24 cellular contexts compared by ENCODE assay signal in genomic region chr2:39091535-39091934, GRCh38. TPM values are rescaled to one million over a fixed set of nuclear protein-coding genes. Genes with fewer than 3 reads are reported as not detected.
DNase-seq lines count a peak whose midpoint lies in the region; ATAC-seq and TF ChIP-seq lines count a peak whose summit lies in the region.
"Had no signal": no experiment of that assay in that cellular context is flagged by ENCODE, and none has a peak within 500 bp of the region (broad histone marks: within the 10 kb centered on the region; RNA-seq: fewer than 3 reads in every experiment).

No MANE protein-coding gene starts in this region.

- H3K36me3 Mint-ChIP-seq in CD4-positive, CD25-positive, alpha-beta regulatory T cell, result peaks cover 29% of the 10 kb centered on the region
- H3K36me3 Mint-ChIP-seq in H9 (ENCODE audit: insufficient read depth in 1 of 3, low read depth in 3 of 3), result peaks cover 2 to 6% (median 5%) of the 10 kb centered on the region in 3 experiments; a peak in 5 of 7 replicates
- peaks cover 32% of the 10 kb centered on the region for H3K36me3 Mint-ChIP-seq in activated T-helper 1 cell treated with anti-CD3 and anti-CD28 coated beads, Interleukin-12 subunit alpha, Interleukin-12 subunit beta, Interleukin-2, Interleukin-4 antibody, amounts not matched to agents 30 ng/mL and 10 ng/mL and 1 ng/mL, durations not matched to agents 14 hours and 24 hours and 36 hours (ENCODE audit: low read depth)
- peaks cover 4 to 43% (median 26%) of the 10 kb centered on the region in 5 donors for H3K36me3 Mint-ChIP-seq in naive thymus-derived CD4-positive, alpha-beta T cell

- H2BK5ac ChIP-seq in H9 (ENCODE audit: insufficient read length, low read length), result no peak overlapping the region

- no peak overlapping the region for H4K5ac ChIP-seq in H9 (ENCODE audit: insufficient read length, low read depth, low read length)

- no peak overlapping the region for H2AK5ac ChIP-seq in H9 (ENCODE audit: insufficient read length, low read length)

- no CpG with 5 or more reads among the region's 4 CpGs for WGBS in H9 (ENCODE audit: extremely low coverage, insufficient read length, low lambda C conversion rate)
- 91% methylated on average over 4 of the region's 4 CpGs for WGBS in hepatocyte (ENCODE audit: low lambda C conversion rate, missing lambda C conversion rate)

- POLR2A ChIA-PET in naive thymus-derived CD4-positive, alpha-beta T cell (lab: Charles Lee), result no interaction called here

- peak overlapping the region; percentile 8 to 76 (median 30) for H3K27ac Mint-ChIP-seq in CD4-positive, CD25-positive, alpha-beta regulatory T cell
- H3K27ac Mint-ChIP-seq in H9, result peak overlapping the region in 2 of 3 experiments; percentile 0 to 71; a peak in 2 of 7 replicates
- H3K27ac Mint-ChIP-seq in activated T-helper 1 cell treated with anti-CD3 and anti-CD28 coated beads, Interleukin-12 subunit alpha, Interleukin-12 subunit beta, Interleukin-2, Interleukin-4 antibody, amounts not matched to agents 30 ng/mL and 10 ng/mL and 1 ng/mL, durations not matched to agents 14 hours and 24 hours and 36 hours, result peak overlapping the region; percentile 59
- H3K27ac Mint-ChIP-seq in naive thymus-derived CD4-positive, alpha-beta T cell, result peak overlapping the region in 2 of 9 donors; percentile 20 to 24
- H3K27ac Mint-ChIP-seq: activated CD4-positive, alpha-beta memory T cell treated with anti-CD3 and anti-CD28 coated beads for 36 hours; nephron had no signal

- H4K91ac ChIP-seq in H9 (ENCODE audit: insufficient read length, low read depth, low read length), result no peak overlapping the region

- peaks cover 5% of the 10 kb centered on the region for H3K79me1 ChIP-seq in H9 (ENCODE audit: insufficient read depth, low read depth, low read length, poor library complexity, severe bottlenecking)

- no peak overlapping the region for H3K56ac ChIP-seq in H9 (ENCODE audit: insufficient read length, low read depth, low read length)

- H3K79me2 ChIP-seq in H9 (ENCODE audit: insufficient read depth, low read length) (peaks cover 6% of the 10 kb centered on the region; the same call in 1 of the 2 replicates), hepatocyte (peaks cover 100% of the 10 kb centered on the region)

- no peak overlapping the region for H2BK120ac ChIP-seq in H9 (ENCODE audit: low read depth, low read length, poor library complexity, severe bottlenecking)

- no peaks in the 10 kb centered on the region for H3K9me2 ChIP-seq in hepatocyte (replicated peaks; ENCODE audit: insufficient read depth)

- H3K36me3 ChIP-seq in CD4-positive, CD25-positive, alpha-beta regulatory T cell (ENCODE audit: control insufficient read depth, insufficient read depth, low read length), result peaks cover 3% of the 10 kb centered on the region
- no peaks in the 10 kb centered on the region for H3K36me3 ChIP-seq in naive thymus-derived CD4-positive, alpha-beta T cell (ENCODE audit: control insufficient read depth in 2 of 3, insufficient read depth in 3 of 3, low read length in 3 of 3)
- no peaks in the 10 kb centered on the region for H3K36me3 ChIP-seq in hepatocyte (replicated peaks; ENCODE audit: insufficient read depth, low read depth)
- H3K36me3 ChIP-seq: lower lobe of right lung, pancreas, right atrium auricular region, transverse colon had no signal

- intact Hi-C loops in activated T-helper 1 cell treated with anti-CD3 and anti-CD28 coated beads, Interleukin-12 subunit alpha, Interleukin-12 subunit beta, Interleukin-2, Interleukin-4 antibody, amounts not matched to agents 30 ng/mL and 10 ng/mL and 1 ng/mL, durations not matched to agents 14 hours and 24 hours and 36 hours (cut with micrococcal nuclease), result loop anchor here (2.0 to 5.0 kb wide), 2 partner anchors 15 to 36 kb away; no protein-coding TSS in a partner anchor
- intact Hi-C loops in naive thymus-derived CD4-positive, alpha-beta T cell (cut with micrococcal nuclease), result loop anchor here in 1 of 2 donors (5.0 kb wide), 1 partner anchor 34 kb away; no protein-coding TSS in a partner anchor
- intact Hi-C loops in head of caudate nucleus (cut with DNase I), result no loop called here

- no peaks in the 10 kb centered on the region for H3K9me3 Mint-ChIP-seq in CD4-positive, CD25-positive, alpha-beta regulatory T cell
- H3K9me3 Mint-ChIP-seq in H9, result no peaks in the 10 kb centered on the region
- no peaks in the 10 kb centered on the region for H3K9me3 Mint-ChIP-seq in activated T-helper 1 cell treated with anti-CD3 and anti-CD28 coated beads, Interleukin-12 subunit alpha, Interleukin-12 subunit beta, Interleukin-2, Interleukin-4 antibody, amounts not matched to agents 30 ng/mL and 10 ng/mL and 1 ng/mL, durations not matched to agents 14 hours and 24 hours and 36 hours
- H3K9me3 Mint-ChIP-seq in naive thymus-derived CD4-positive, alpha-beta T cell, result no peaks in the 10 kb centered on the region
- H3K9me3 Mint-ChIP-seq: activated CD4-positive, alpha-beta memory T cell treated with anti-CD3 and anti-CD28 coated beads for 36 hours had no signal

- H2AFZ ChIP-seq in H9 (ENCODE audit: low read length) (no peak overlapping the region), hepatocyte (no peak overlapping the region)
- H2AFZ ChIP-seq: PC-9 had no signal

- H2BK15ac ChIP-seq in H9 (ENCODE audit: low read depth, low read length), result no peak overlapping the region

- H4K20me1 ChIP-seq in H9 (ENCODE audit: control insufficient read depth, insufficient read depth, insufficient read length) (no peaks in the 10 kb centered on the region), hepatocyte (ENCODE audit: insufficient read depth, poor library complexity, severe bottlenecking) (peaks cover 67% of the 10 kb centered on the region)

- TF ChIP-seq CTCF in H9 (conservative IDR thresholded peaks at IDR 0.05) (no peak), hepatocyte (IDR thresholded peaks at IDR 0.05; ENCODE audit: poor library complexity) (no peak)

- CTCF ChIA-PET in naive thymus-derived CD4-positive, alpha-beta T cell (lab: Charles Lee), result no interaction called here

- no peak overlapping the region for H3K18ac ChIP-seq in H9 (ENCODE audit: insufficient read length, low read depth, low read length)

- H3K9me3 ChIP-seq in CD4-positive, CD25-positive, alpha-beta regulatory T cell (ENCODE audit: control insufficient read depth in 2 of 2, low read length in 2 of 2), result no peaks in the 10 kb centered on the region
- H3K9me3 ChIP-seq in H9 (ENCODE audit: control insufficient read depth, low read depth, low read length) (no peaks in the 10 kb centered on the region), hepatocyte (ENCODE audit: low read depth) (no peaks in the 10 kb centered on the region)
- H3K9me3 ChIP-seq in naive thymus-derived CD4-positive, alpha-beta T cell (ENCODE audit: control insufficient read depth in 2 of 3, low read length in 3 of 3), result no peaks in the 10 kb centered on the region
- H3K9me3 ChIP-seq: lower lobe of right lung, mucosa of descending colon, pancreas, right atrium auricular region, transverse colon had no signal

- no peaks in the 10 kb centered on the region for H3K27me3 ChIP-seq in CD4-positive, CD25-positive, alpha-beta regulatory T cell (ENCODE audit: control insufficient read depth, insufficient read depth, low read length)
- H3K27me3 ChIP-seq in H9 (ENCODE audit: insufficient read depth, low read length) (no peaks in the 10 kb centered on the region), hepatocyte (no peaks in the 10 kb centered on the region)
- H3K27me3 ChIP-seq in naive thymus-derived CD4-positive, alpha-beta T cell (ENCODE audit: control insufficient read depth in 2 of 2, insufficient read depth in 2 of 2, low read length in 2 of 2), result no peaks in the 10 kb centered on the region
- H3K27me3 ChIP-seq: pancreas, right atrium auricular region, transverse colon had no signal

- H3T11ph ChIP-seq in H9 (ENCODE audit: low read length), result no peak overlapping the region

- no peak overlapping the region for H3K4ac ChIP-seq in H9 (ENCODE audit: low read depth, low read length)

- no peak overlapping the region for H3K4me2 ChIP-seq in H9 (ENCODE audit: insufficient read depth, insufficient read length, low read length)
- no peak overlapping the region for H3K4me2 ChIP-seq in hepatocyte
- H3K4me2 ChIP-seq: PC-9 had no signal

- H4K8ac ChIP-seq in H9 (replicated peaks; ENCODE audit: insufficient read length, low read depth, low read length), result no peak overlapping the region

- H3K23ac ChIP-seq in H9 (ENCODE audit: insufficient read length, low read depth, low read length), result no peak overlapping the region

- peaks cover 17% of the 10 kb centered on the region for H3K4me1 ChIP-seq in CD4-positive, CD25-positive, alpha-beta regulatory T cell (ENCODE audit: control insufficient read depth, insufficient read depth, low read length, poor library complexity, severe bottlenecking)
- no peaks in the 10 kb centered on the region for H3K4me1 ChIP-seq in H9 (ENCODE audit: insufficient read depth, low read length)
- H3K4me1 ChIP-seq in naive thymus-derived CD4-positive, alpha-beta T cell (ENCODE audit: control insufficient read depth in 2 of 2, insufficient read depth in 2 of 2, low read length in 2 of 2), result peaks cover 0 to 10% of the 10 kb centered on the region in 2 donors
- H3K4me1 ChIP-seq in hepatocyte (ENCODE audit: insufficient read depth), result peaks cover 12% of the 10 kb centered on the region

- peaks cover 27 to 65% (median 52%) of the 10 kb centered on the region in 4 donors for H3K4me1 Mint-ChIP-seq in CD4-positive, CD25-positive, alpha-beta regulatory T cell
- H3K4me1 Mint-ChIP-seq in H9, result peaks cover 27 to 28% of the 10 kb centered on the region in 2 experiments
- H3K4me1 Mint-ChIP-seq in activated T-helper 1 cell treated with anti-CD3 and anti-CD28 coated beads, Interleukin-12 subunit alpha, Interleukin-12 subunit beta, Interleukin-2, Interleukin-4 antibody, amounts not matched to agents 30 ng/mL and 10 ng/mL and 1 ng/mL, durations not matched to agents 14 hours and 24 hours and 36 hours (ENCODE audit: low read depth), result peaks cover 49% of the 10 kb centered on the region
- peaks cover 34 to 65% (median 50%) of the 10 kb centered on the region in 7 donors for H3K4me1 Mint-ChIP-seq in naive thymus-derived CD4-positive, alpha-beta T cell

- no peak overlapping the region for H3K14ac ChIP-seq in H9 (ENCODE audit: insufficient read depth, low read length)

- H2BK20ac ChIP-seq in H9 (ENCODE audit: low read depth, low read length, poor library complexity, severe bottlenecking), result no peak overlapping the region

- no peak overlapping the region for H2BK12ac ChIP-seq in H9 (ENCODE audit: insufficient read length, low read depth, low read length)

- H3K23me2 ChIP-seq in H9 (ENCODE audit: insufficient read length, low read depth, low read length, poor library complexity, severe bottlenecking), result no peaks in the 10 kb centered on the region

- DNase-seq in CD4-positive, CD25-positive, alpha-beta regulatory T cell, result no peak
- DNase-seq in H9 (no peak), NOMO-1 treated with dmso at 0.1 percent for 144 hours (lab: John Stamatoyannopoulos, UW; ENCODE audit: unreplicated experiment) (no peak), head of caudate nucleus (no peak), hepatocyte (ENCODE audit: low spot score) (no peak)
- no peak for DNase-seq in activated T-helper 1 cell treated with anti-CD3 and anti-CD28 coated beads, Interleukin-12 subunit alpha, Interleukin-12 subunit beta, Interleukin-2, Interleukin-4 antibody, amounts not matched to agents 30 ng/mL and 10 ng/mL and 1 ng/mL, durations not matched to agents 14 hours and 24 hours and 36 hours (ENCODE audit: low spot score)
- no peak for DNase-seq in naive thymus-derived CD4-positive, alpha-beta T cell
- DNase-seq: ACHN; activated CD4-positive, alpha-beta memory T cell treated with anti-CD3 and anti-CD28 coated beads for 36 hours; activated gamma-delta T cell; activated T-cell treated with anti-CD3 and anti-CD28 coated beads for 4 hours; Kasumi-1; lower lobe of right lung; mucosa of descending colon; NCI-H146; pancreas; PC-9; stimulated activated CD4-positive, alpha-beta T cell treated with anti-CD3 and anti-CD28 coated beads, Interleukin-2, amount 100 ng/mL, for 48 hours; T-helper 9 cell; transverse colon had no signal

- no peak overlapping the region for H3K9ac ChIP-seq in H9 (ENCODE audit: extremely low read depth, insufficient read length, low read length)

- no peaks in the 10 kb centered on the region for H3K27me3 Mint-ChIP-seq in CD4-positive, CD25-positive, alpha-beta regulatory T cell
- no peaks in the 10 kb centered on the region for H3K27me3 Mint-ChIP-seq in H9 (ENCODE audit: low read depth)
- no peaks in the 10 kb centered on the region for H3K27me3 Mint-ChIP-seq in activated T-helper 1 cell treated with anti-CD3 and anti-CD28 coated beads, Interleukin-12 subunit alpha, Interleukin-12 subunit beta, Interleukin-2, Interleukin-4 antibody, amounts not matched to agents 30 ng/mL and 10 ng/mL and 1 ng/mL, durations not matched to agents 14 hours and 24 hours and 36 hours (ENCODE audit: insufficient read depth)
- no peaks in the 10 kb centered on the region for H3K27me3 Mint-ChIP-seq in naive thymus-derived CD4-positive, alpha-beta T cell
- H3K27me3 Mint-ChIP-seq: activated CD4-positive, alpha-beta memory T cell treated with anti-CD3 and anti-CD28 coated beads for 36 hours had no signal

- no peak overlapping the region for H3K27ac ChIP-seq in CD4-positive, CD25-positive, alpha-beta regulatory T cell (ENCODE audit: insufficient read depth, low read length, poor library complexity, severe bottlenecking)
- H3K27ac ChIP-seq in H9 (ENCODE audit: insufficient read length, low read depth, low read length) (no peak overlapping the region), hepatocyte (no peak overlapping the region)
- no peak overlapping the region for H3K27ac ChIP-seq in naive thymus-derived CD4-positive, alpha-beta T cell (ENCODE audit: low read depth, low read length)
- H3K27ac ChIP-seq: lower lobe of right lung, pancreas, PC-9, right atrium auricular region, transverse colon had no signal

- no peak for ATAC-seq in CD4-positive, CD25-positive, alpha-beta regulatory T cell (ENCODE audit: low read depth in 2 of 2)
- peak; percentile 40 for ATAC-seq in naive thymus-derived CD4-positive, alpha-beta T cell
- ATAC-seq in GM18870 (IDR thresholded peaks at IDR 0.05; ENCODE audit: unreplicated experiment), result no peak
- ATAC-seq: mucosa of descending colon, Right ventricle myocardium inferior had no signal

- H3K4me3 Mint-ChIP-seq in CD4-positive, CD25-positive, alpha-beta regulatory T cell, result no peak overlapping the region
- H3K4me3 Mint-ChIP-seq in H9, result no peak overlapping the region
- H3K4me3 Mint-ChIP-seq in activated T-helper 1 cell treated with anti-CD3 and anti-CD28 coated beads, Interleukin-12 subunit alpha, Interleukin-12 subunit beta, Interleukin-2, Interleukin-4 antibody, amounts not matched to agents 30 ng/mL and 10 ng/mL and 1 ng/mL, durations not matched to agents 14 hours and 24 hours and 36 hours, result no peak overlapping the region
- H3K4me3 Mint-ChIP-seq in naive thymus-derived CD4-positive, alpha-beta T cell, result no peak overlapping the region
- H3K4me3 Mint-ChIP-seq: activated CD4-positive, alpha-beta memory T cell treated with anti-CD3 and anti-CD28 coated beads for 36 hours; nephron had no signal

- no peak overlapping the region for H3K4me3 ChIP-seq in CD4-positive, CD25-positive, alpha-beta regulatory T cell (ENCODE audit: low read depth, low read length)
- no peak overlapping the region for H3K4me3 ChIP-seq in naive thymus-derived CD4-positive, alpha-beta T cell (ENCODE audit: low read length)
- no peak overlapping the region for H3K4me3 ChIP-seq in hepatocyte
- H3K4me3 ChIP-seq: lower lobe of right lung, mucosa of descending colon, pancreas, PC-9, right atrium auricular region, transverse colon had no signal

RNA-seq across cellular contexts. Expression of gene SOS1, which starts 29.3 kb away (rescaled TPM):
- total RNA-seq in CD4-positive, CD25-positive, alpha-beta regulatory T cell, result 50.4 TPM
- 10 to 100 TPM in 3 of 4 donors, 1 to 10 TPM in 1; 5.5 to 15.2 (median 11.9) TPM for polyA plus RNA-seq in CD4-positive, CD25-positive, alpha-beta regulatory T cell
- total RNA-seq in H9 (2021) (31.1 and 35.8 TPM in 2 replicates), hepatocyte (34.6 and 48.4 TPM in 2 replicates)
- total RNA-seq in activated T-helper 1 cell treated with anti-CD3 and anti-CD28 coated beads, Interleukin-12 subunit alpha, Interleukin-12 subunit beta, Interleukin-2, Interleukin-4 antibody, amounts not matched to agents 30 ng/mL and 10 ng/mL and 1 ng/mL, durations not matched to agents 14 hours and 24 hours and 36 hours, result 55.1 and 61.0 TPM in 2 replicates
- 100 to 1,000 TPM in 1 of 5 experiments, 10 to 100 TPM in 4; 34.6 to 323 (median 55.5) TPM for total RNA-seq in naive thymus-derived CD4-positive, alpha-beta T cell
- polyA plus RNA-seq in naive thymus-derived CD4-positive, alpha-beta T cell, result 1 to 10 TPM; 6.3 to 8.4 TPM
- polyA plus RNA-seq in hepatocyte, result 11.9 and 14.4 TPM in 2 replicates
